ENCODE assay signal across 8 cellular contexts in the genomic region with DNA sequence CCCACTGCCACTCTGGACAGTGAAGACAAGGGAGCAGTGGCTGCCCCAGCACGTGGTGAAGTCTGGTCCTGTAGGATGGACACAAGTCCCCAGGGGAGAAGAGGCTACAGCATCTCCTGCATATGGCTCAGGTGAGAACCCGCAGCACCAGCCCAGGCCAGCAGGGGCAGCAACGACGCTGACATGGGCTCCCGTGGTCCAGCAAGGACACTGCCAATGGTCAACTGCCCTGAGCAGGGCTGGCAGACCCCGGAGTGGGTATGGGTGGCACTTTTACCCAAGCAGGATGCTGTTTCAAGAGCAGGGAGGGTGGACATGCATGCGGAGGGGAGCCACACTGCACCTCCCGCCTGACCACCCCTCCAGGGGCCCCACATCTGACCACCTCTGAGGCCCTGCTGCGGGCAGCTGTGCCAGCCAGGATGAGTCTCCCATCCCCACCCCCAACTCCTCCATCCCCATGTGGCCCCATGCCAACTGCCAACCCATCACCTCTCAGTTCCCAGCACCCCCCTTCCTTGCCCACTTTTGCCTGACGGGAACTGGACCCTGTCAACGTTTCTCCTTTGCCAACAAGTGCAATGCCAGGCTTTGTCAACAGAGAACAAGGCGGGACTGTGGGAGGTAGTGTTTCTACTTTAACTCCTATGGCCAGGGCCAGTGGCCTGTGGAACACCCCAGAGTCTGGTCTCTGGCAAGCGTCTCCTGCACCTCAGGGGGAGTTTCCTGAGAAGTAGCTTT. TPM values are rescaled to one million over a fixed set of nuclear protein-coding genes. Genes with fewer than 3 reads are reported as not detected.
DNase-seq lines count a peak whose midpoint lies in the region; ATAC-seq, FAIRE-seq and TF ChIP-seq lines count a peak whose summit lies in the region.

No MANE protein-coding gene starts in this region.

- H2AFZ ChIP-seq in K562 (ENCODE audit: low read depth, low read length): no peak overlapping the region

- CTCF ChIA-PET in K562 (lab: Yijun Ruan, JAX; ENCODE audit: low intra/inter-chr PET ratio): interaction anchor here (1.7 to 2.9 kb wide), 3 partner anchors 187 to 251 kb away, joined by 7 to 44 read pairs (median 13); partner anchors contain the start of gene FAAP20

- H3K4me1 ChIP-seq in K562 (replicated peaks in 1 of 2; ENCODE audit: control insufficient read depth in 2 of 2, insufficient read depth in 2 of 2, low read length in 2 of 2): peaks cover 0 to 46% of the 10 kb centered on the region in 2 experiments; a peak in 2 of 5 replicates
- no peaks in the 10 kb centered on the region for H3K4me1 ChIP-seq in aorta (ENCODE audit: control insufficient read depth in 1 of 2, insufficient read depth in 2 of 2, low read length in 2 of 2)

- no peak overlapping the region for H3K4me2 ChIP-seq in K562 (ENCODE audit: insufficient read depth, low read length)

- H3K9me3 ChIP-seq in K562 (replicated peaks; ENCODE audit: control insufficient read depth, insufficient read depth, low read depth, low read length) (no peaks in the 10 kb centered on the region), aorta (ENCODE audit: control insufficient read depth, low read length) (no peaks in the 10 kb centered on the region)

- H3K4me3 ChIP-seq in LNCaP clone FGC (ENCODE audit: low read depth, low read length) (no peak overlapping the region), K562 (no peak overlapping the region), aorta (ENCODE audit: low read length in 2 of 2) (no peak overlapping the region)

- no peak overlapping the region for H3K9ac ChIP-seq in K562 (ENCODE audit: insufficient read depth in 1 of 2, low read depth in 2 of 2, low read length in 2 of 2)

- peaks cover 22% of the 10 kb centered on the region for H4K20me1 ChIP-seq in K562 (replicated peaks; ENCODE audit: control insufficient read depth, insufficient read depth, low read length)

- FAIRE-seq in K562 (lab: Jason Lieb, UNC): peak; percentile 82

- H3K79me2 ChIP-seq in K562 (ENCODE audit: control insufficient read depth, insufficient read depth, low read length): no peaks in the 10 kb centered on the region

- H3K27ac ChIP-seq in K562 (ENCODE audit: extremely low read depth, low read depth, low read length): no peak overlapping the region
- no peak overlapping the region for H3K27ac ChIP-seq in aorta (ENCODE audit: low read depth in 1 of 2, low read length in 2 of 2)

- POLR2A ChIA-PET in K562 (lab: Yijun Ruan, JAX): interaction anchor here (0.6 to 1.9 kb wide), 4 partner anchors 187 to 366 kb away, joined by 3 to 8 read pairs (median 3); partner anchors contain the start of gene FAAP20

- ATAC-seq in K562: peak; percentile 78
- ATAC-seq in aorta (ENCODE audit: low FRiP score): no peak
- no peak for ATAC-seq in GM21360 (IDR thresholded peaks at IDR 0.05; ENCODE audit: unreplicated experiment)

- WGBS in K562 (ENCODE audit: insufficient coverage, low coverage, missing lambda C conversion rate): 11% methylated on average over 13 of the region's 13 CpGs
- 47 to 52% methylated on average over 13 of the region's 13 CpGs for WGBS in aorta, 2 donors

- TF ChIP-seq CTCF in LNCaP clone FGC (IDR thresholded peaks at IDR 0.05; ENCODE audit: control insufficient read depth, extremely low read depth, insufficient read depth) (peak; percentile 47), K562 (IDR thresholded peaks at IDR 0.05 in 2 of 3, conservative IDR thresholded peaks at IDR 0.05 in 1 of 3; ENCODE audit: insufficient read depth in 2 of 3, low read depth in 1 of 3, low read length in 3 of 3) (peak; percentile 61 to 65 (median 62))

- peaks cover 11 to 39% of the 10 kb centered on the region in 2 experiments; a peak in 4 of 5 replicates for H3K27me3 ChIP-seq in K562 (ENCODE audit: control insufficient read depth in 2 of 2, insufficient read depth in 2 of 2, low read length in 2 of 2)
- H3K27me3 ChIP-seq in aorta (ENCODE audit: control insufficient read depth in 1 of 2, insufficient read depth in 2 of 2, low read length in 1 of 2): no peaks in the 10 kb centered on the region

- intact Hi-C loops in K562 (cut with micrococcal nuclease): no loop called here
- intact Hi-C loops in aorta (cut with DNase I): loop anchor here (5.0 kb wide), 2 partner anchors 60 to 70 kb away; no protein-coding TSS in a partner anchor

- in situ Hi-C loops in K562 (cut with MboI): no loop called here

- no TSS peak for BruUV-seq in K562 (replicated peaks; lab: Mats Ljungman, UMichigan)

- no peaks in the 10 kb centered on the region for H3K9me1 ChIP-seq in K562 (ENCODE audit: control insufficient read depth, insufficient read depth, low read length)

- DNase-seq in ELF-1 (ENCODE audit: low read depth, low spot score) (peak; percentile 66), LNCaP clone FGC (ENCODE audit: low read depth) (no peak), K562 (ENCODE audit: extremely low read depth in 1 of 4, low spot score in 3 of 4) (peak; percentile 60 to 73 (median 65)), kidney tubule cell (ENCODE audit: low spot score) (peak; percentile 51), aorta (peak; percentile 47 to 78), NK-92 (lab: John Stamatoyannopoulos, UW; ENCODE audit: unreplicated experiment) (no peak), midbrain (lab: John Stamatoyannopoulos, UW) (no peak)

- no peak for TF ChIP-seq POLR2A in K562 (conservative IDR thresholded peaks at IDR 0.05)

- H3K36me3 ChIP-seq in K562 (ENCODE audit: control insufficient read depth, insufficient read depth, low read length): no peaks in the 10 kb centered on the region; the same call in 2 of the 3 replicates
- H3K36me3 ChIP-seq in aorta (ENCODE audit: control insufficient read depth in 1 of 2, insufficient read depth in 2 of 2, low read length in 1 of 2): no peaks in the 10 kb centered on the region

- TF ChIP-seq RAD21 in K562 (CRISPR knock-in tag; conservative IDR thresholded peaks at IDR 0.05 in 1 of 2, IDR thresholded peaks at IDR 0.05 in 1 of 2): peak in 1 of 2 experiments; percentile 30; a peak in 1 of 4 replicates

- no peak for TF ChIP-seq EP300 in K562 (IDR thresholded peaks at IDR 0.05; ENCODE audit: low read length)

RNA-seq across cellular contexts. Expression of gene MORN1, which starts 8.6 kb away (rescaled TPM):
- 24.9 and 49.4 TPM in 2 replicates for total RNA-seq in K562 (2011; cell fraction: chromatin; rRNA removed; ENCODE audit: low replicate concordance)
- 26.6 and 36.7 TPM in 2 replicates for total RNA-seq in K562 (2011; cell fraction: nucleolus; rRNA removed)
- total RNA-seq in K562 (2011; cell fraction: nucleoplasm; rRNA removed): 26.9 and 29.6 TPM in 2 replicates
- total RNA-seq in K562 (2014; rRNA removed) (6.1 and 9.3 TPM in 2 replicates), K562 (2014; rRNA removed; fragmentation: Illumina TruSeq; extraction: Trizol) (2.3 and 2.9 TPM in 2 replicates), K562 (2015; rRNA removed; fragmentation: Illumina TruSeq; extraction: Trizol) (4.7 and 5.5 TPM in 2 replicates), K562 (2021) (5.1 and 7.6 TPM in 2 replicates), aorta (10 to 100 TPM in 1 of 2 donors, 1 to 10 TPM in 1; 4.7 to 12.0 TPM)
- polyA plus RNA-seq in K562 (2011; rRNA removed) (3.9 and 4.4 TPM in 2 replicates), K562 (2014; fragmentation: Illumina TruSeq; extraction: Trizol) (1.8 and 2.7 TPM in 2 replicates), K562 (2014; fragmentation: Nextera tagmentation; extraction: Ambion mirVana) (under 1 TPM; 0.24 to 0.35 TPM), K562 (2014; rRNA removed) (4.2 and 5.8 TPM in 2 replicates), aorta (1 to 10 TPM in 1 of 2 donors, under 1 TPM in 1; 0.50 to 9.0 TPM)
- polyA plus RNA-seq in K562 (2011; cell fraction: cytosol; rRNA removed): 4.3 and 4.7 TPM in 2 replicates
- polyA plus RNA-seq in K562 (2011; cell fraction: nucleus; rRNA removed): 10.6 and 16.9 TPM in 2 replicates
- 3.6 and 6.3 TPM in 2 replicates for polyA plus RNA-seq in K562 (2012)
- polyA minus RNA-seq in K562 (2011; rRNA and poly(A)+ RNA removed): 5.5 and 9.6 TPM in 2 replicates
- 4.8 and 5.6 TPM in 2 replicates for polyA minus RNA-seq in K562 (2011; cell fraction: cytosol; rRNA and poly(A)+ RNA removed)
- polyA minus RNA-seq in K562 (2011; cell fraction: nucleus; rRNA and poly(A)+ RNA removed): 11.7 and 12.0 TPM in 2 replicates

RNA-seq across cellular contexts. Expression of gene RER1, which starts 8.8 kb away (rescaled TPM):
- 270 and 338 TPM in 2 replicates for total RNA-seq in K562 (2011; cell fraction: chromatin; rRNA removed; ENCODE audit: low replicate concordance)
- total RNA-seq in K562 (2011; cell fraction: nucleolus; rRNA removed): 175 and 181 TPM in 2 replicates
- total RNA-seq in K562 (2011; cell fraction: nucleoplasm; rRNA removed): 289 and 345 TPM in 2 replicates
- total RNA-seq in K562 (2014; rRNA removed): 63.1 and 109 TPM in 2 replicates
- total RNA-seq in K562 (2014; rRNA removed; fragmentation: Illumina TruSeq; extraction: Trizol): 183 and 211 TPM in 2 replicates
- total RNA-seq in K562 (2015; rRNA removed; fragmentation: Illumina TruSeq; extraction: Trizol): 146 and 153 TPM in 2 replicates
- total RNA-seq in K562 (2021): 219 and 235 TPM in 2 replicates
- polyA plus RNA-seq in K562 (2011; rRNA removed): 316 and 354 TPM in 2 replicates
- 218 and 437 TPM in 2 replicates for polyA plus RNA-seq in K562 (2011; cell fraction: cytosol; rRNA removed)
- polyA plus RNA-seq in K562 (2011; cell fraction: nucleus; rRNA removed): 267 and 372 TPM in 2 replicates
- 133 and 293 TPM in 2 replicates for polyA plus RNA-seq in K562 (2012)
- polyA plus RNA-seq in K562 (2014; fragmentation: Illumina TruSeq; extraction: Trizol): 299 and 323 TPM in 2 replicates
- polyA plus RNA-seq in K562 (2014; fragmentation: Nextera tagmentation; extraction: Ambion mirVana): 10 to 100 TPM; 19.6 to 34.5 TPM
- polyA plus RNA-seq in K562 (2014; rRNA removed): 216 and 249 TPM in 2 replicates
- polyA minus RNA-seq in K562 (2011; rRNA and poly(A)+ RNA removed): 304 and 371 TPM in 2 replicates
- 79.7 and 109 TPM in 2 replicates for polyA minus RNA-seq in K562 (2011; cell fraction: cytosol; rRNA and poly(A)+ RNA removed)
- 23.0 and 33.4 TPM in 2 replicates for polyA minus RNA-seq in K562 (2011; cell fraction: nucleus; rRNA and poly(A)+ RNA removed)
- 10 to 100 TPM; 91.0 to 99.8 TPM for total RNA-seq in aorta
- 10 to 100 TPM; 41.1 to 75.8 TPM for polyA plus RNA-seq in aorta

RNA-seq across cellular contexts. Expression of gene PEX10, which starts 29.6 kb away (rescaled TPM):
- total RNA-seq in K562 (2011; cell fraction: chromatin; rRNA removed; ENCODE audit: low replicate concordance): 13.3 and 27.8 TPM in 2 replicates
- 23.4 and 30.4 TPM in 2 replicates for total RNA-seq in K562 (2011; cell fraction: nucleolus; rRNA removed)
- 18.3 and 19.9 TPM in 2 replicates for total RNA-seq in K562 (2011; cell fraction: nucleoplasm; rRNA removed)
- 24.5 and 26.2 TPM in 2 replicates for total RNA-seq in K562 (2014; rRNA removed)
- 5.6 and 5.7 TPM in 2 replicates for total RNA-seq in K562 (2014; rRNA removed; fragmentation: Illumina TruSeq; extraction: Trizol)
- 8.4 and 9.3 TPM in 2 replicates for total RNA-seq in K562 (2015; rRNA removed; fragmentation: Illumina TruSeq; extraction: Trizol)
- 18.2 and 18.7 TPM in 2 replicates for total RNA-seq in K562 (2021)
- polyA plus RNA-seq in K562 (2011; rRNA removed): 8.7 and 9.4 TPM in 2 replicates
- 9.6 and 19.3 TPM in 2 replicates for polyA plus RNA-seq in K562 (2011; cell fraction: cytosol; rRNA removed)
- 18.8 and 28.5 TPM in 2 replicates for polyA plus RNA-seq in K562 (2011; cell fraction: nucleus; rRNA removed)
- 9.3 and 13.4 TPM in 2 replicates for polyA plus RNA-seq in K562 (2012)
- 6.4 and 10.6 TPM in 2 replicates for polyA plus RNA-seq in K562 (2014; fragmentation: Illumina TruSeq; extraction: Trizol)
- polyA plus RNA-seq in K562 (2014; fragmentation: Nextera tagmentation; extraction: Ambion mirVana): under 1 TPM; 0.03 to 0.11 TPM
- 18.8 and 22.5 TPM in 2 replicates for polyA plus RNA-seq in K562 (2014; rRNA removed)
- 3.5 and 3.9 TPM in 2 replicates for polyA minus RNA-seq in K562 (2011; rRNA and poly(A)+ RNA removed)
- 5.4 and 14.7 TPM in 2 replicates for polyA minus RNA-seq in K562 (2011; cell fraction: cytosol; rRNA and poly(A)+ RNA removed)
- polyA minus RNA-seq in K562 (2011; cell fraction: nucleus; rRNA and poly(A)+ RNA removed): 11.1 and 14.0 TPM in 2 replicates
- total RNA-seq in aorta: 10 to 100 TPM in 1 of 2 donors, 1 to 10 TPM in 1; 9.8 to 13.1 TPM
- 10 to 100 TPM in 1 of 2 donors, 1 to 10 TPM in 1; 4.0 to 15.3 TPM for polyA plus RNA-seq in aorta

Comparison
In these comparisons a context has a peak if more than half of its experiments do, and no peak if none do; other contexts are left out.
1. DNase-seq: peak in ELF-1 (single experiment), K562 (4 of 4), kidney tubule cell (single experiment) and aorta (2 of 2); none in LNCaP clone FGC (single experiment), NK-92 (single experiment) and midbrain (single experiment).